ENCODE assay signal across 20 cellular contexts in the genomic region with DNA sequence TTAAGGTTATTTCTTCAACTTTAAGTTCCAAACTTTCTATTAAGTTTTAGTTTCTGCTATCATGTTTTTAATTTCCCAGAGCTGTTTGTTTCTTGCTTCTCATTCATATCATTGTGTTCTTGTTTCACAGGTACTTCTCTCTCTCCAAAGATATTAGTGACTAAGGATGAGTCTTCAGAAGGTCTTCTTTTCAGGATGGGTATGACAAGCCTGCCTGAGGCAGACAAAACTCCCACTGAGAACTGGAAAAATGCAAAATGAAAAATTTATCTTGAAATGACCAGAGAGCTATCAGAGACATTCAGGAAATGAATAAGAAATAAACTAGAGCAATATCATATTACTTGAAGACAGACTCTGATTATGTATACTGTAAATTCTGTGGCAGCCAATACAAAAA.
"Had no signal": no experiment of that assay in that cellular context is flagged by ENCODE, and none has a peak within 500 bp of the region (broad histone marks: within the 10 kb centered on the region; RNA-seq: fewer than 3 reads in every experiment).

No MANE protein-coding gene starts in this region.

- DNase-seq: activated CD4-positive, alpha-beta T cell treated with anti-CD3 and anti-CD28 coated beads, Interleukin-2, amount 50 U/mL, for 1 hour; activated CD4-positive, CD25-positive, alpha-beta regulatory T cell treated with anti-CD3 and anti-CD28 coated beads, Interleukin-2, amount 50 U/mL, for 72 hours; activated CD8-positive, alpha-beta T cell treated with anti-CD3 and anti-CD28 coated beads, Interleukin-2, amount 10 ng/mL, durations not matched to agents 7 days and 5 days; activated naive CD4-positive, alpha-beta T cell; adrenal gland; cerebellar nuclear complex; endodermal cell; kidney glomerular epithelial cell; left ventricle myocardium inferior; midbrain; natural killer cell; retina; stimulated activated CD4-positive, alpha-beta T cell treated with anti-CD3 and anti-CD28 coated beads, Interleukin-4, amount 100 ng/mL, for 1 hour; stimulated activated naive CD4-positive, alpha-beta T cell; T-helper 1 cell; WERI-Rb-1 had no signal

- H3K4me3 ChIP-seq: adrenal gland, coronary artery, left ventricle myocardium inferior, thoracic aorta had no signal

- H3K36me3 ChIP-seq: adrenal gland, left ventricle myocardium inferior, thoracic aorta, WERI-Rb-1 had no signal

- H3K27me3 ChIP-seq: adrenal gland had no signal

- FAIRE-seq: astrocyte, TTC549 had no signal
